Comparison of ENCODE assay signal across 8 cellular contexts in the genomic region with DNA sequence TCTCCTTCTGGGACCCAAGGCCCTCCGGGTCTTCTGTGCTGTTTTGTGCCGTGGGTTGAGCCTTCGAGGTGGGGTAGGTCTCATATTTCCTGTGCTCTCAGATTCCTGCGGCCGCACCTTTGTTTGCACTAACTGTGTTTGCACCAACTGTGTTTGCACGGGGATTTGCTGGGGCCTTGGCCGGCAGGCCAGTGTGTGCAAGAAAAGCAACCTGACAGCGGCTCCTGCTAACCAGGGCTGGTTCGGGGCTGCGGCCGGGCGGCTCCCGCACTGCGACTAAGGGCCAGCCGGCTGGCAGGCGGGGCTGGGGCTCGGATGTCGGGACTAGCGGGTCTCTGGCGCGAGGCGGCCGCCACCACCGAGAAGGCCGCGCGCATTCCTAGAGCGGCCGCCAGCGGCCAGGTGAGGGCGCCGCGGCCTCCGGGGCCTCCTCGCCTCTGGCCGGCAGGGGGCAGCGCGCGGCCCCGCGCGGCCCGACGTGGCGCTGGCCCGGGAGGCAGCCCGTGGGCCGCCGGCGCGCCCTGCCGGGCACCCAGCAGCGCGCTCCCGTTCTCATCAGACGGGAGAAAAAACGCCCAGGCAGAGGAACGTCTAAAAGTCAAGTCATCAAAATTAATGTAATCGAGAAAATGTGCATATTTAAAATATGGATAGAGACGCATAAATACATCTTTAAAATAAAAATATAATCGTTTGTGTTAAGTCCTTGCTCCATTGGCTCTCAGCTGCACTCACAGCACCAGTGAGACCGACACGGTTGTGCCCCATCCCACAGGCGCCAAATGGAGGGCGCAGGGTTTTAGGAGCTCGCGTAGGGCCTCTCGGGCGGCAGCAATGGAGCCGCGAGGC. TPM values are rescaled to one million over a fixed set of nuclear protein-coding genes. Genes with fewer than 3 reads are reported as not detected.
DNase-seq lines count a peak whose midpoint lies in the region; ATAC-seq and TF ChIP-seq lines count a peak whose summit lies in the region.

No MANE protein-coding gene starts in this region.

- no peak for TF ChIP-seq POLR2A in uterus (IDR thresholded peaks at IDR 0.05)

- H3K27me3 ChIP-seq in uterus: no peaks in the 10 kb centered on the region

- peak; percentile 42 for DNase-seq in GDM1 (lab: John Stamatoyannopoulos, UW)
- DNase-seq in SHP77 (lab: John Stamatoyannopoulos, UW): peak; percentile 48 to 72
- DNase-seq in cardiac septum (ENCODE audit: low spot score): peak; percentile 84
- peak; percentile 48 for DNase-seq in putamen (ENCODE audit: low spot score)
- DNase-seq in uterus: peak in 1 of 2 donors; percentile 44

- peak overlapping the region; percentile 83 for H3K4me3 Mint-ChIP-seq in activated naive CD4-positive, alpha-beta T cell treated with anti-CD3 and anti-CD28 coated beads, Interleukin-2, amount 50 U/mL, for 24 hours

- H3K27me3 Mint-ChIP-seq in activated naive CD4-positive, alpha-beta T cell treated with anti-CD3 and anti-CD28 coated beads, Interleukin-2, amount 50 U/mL, for 24 hours: no peaks in the 10 kb centered on the region

- H3K9me3 ChIP-seq in uterus: no peaks in the 10 kb centered on the region

- H3K36me3 ChIP-seq in uterus: no peaks in the 10 kb centered on the region

- H3K27ac Mint-ChIP-seq in activated naive CD4-positive, alpha-beta T cell treated with anti-CD3 and anti-CD28 coated beads, Interleukin-2, amount 50 U/mL, for 24 hours: peak overlapping the region; percentile 74

- TF ChIP-seq CTCF in LNCAP (IDR thresholded peaks at IDR 0.05) (peak; percentile 99), uterus (IDR thresholded peaks at IDR 0.05) (peak in 3 of 4 experiments; percentile 65 to 91 (median 90))

- H3K4me1 Mint-ChIP-seq in activated naive CD4-positive, alpha-beta T cell treated with anti-CD3 and anti-CD28 coated beads, Interleukin-2, amount 50 U/mL, for 24 hours: peaks cover 3% of the 10 kb centered on the region

- H3K27ac ChIP-seq in uterus: no peak overlapping the region

- peak; percentile 98 for ATAC-seq in GM21825 (IDR thresholded peaks at IDR 0.05; ENCODE audit: unreplicated experiment)

- H3K36me3 Mint-ChIP-seq in activated naive CD4-positive, alpha-beta T cell treated with anti-CD3 and anti-CD28 coated beads, Interleukin-2, amount 50 U/mL, for 24 hours: no peaks in the 10 kb centered on the region

- peak overlapping the region; percentile 13 to 46 for H3K4me3 ChIP-seq in uterus

- intact Hi-C loops in cardiac septum (cut with DNase I): no loop called here
- intact Hi-C loops in uterus (cut with DNase I; ENCODE audit: low total_unique reads): no loop called here

- no peaks in the 10 kb centered on the region for H3K4me1 ChIP-seq in uterus

- H3K9me3 Mint-ChIP-seq in activated naive CD4-positive, alpha-beta T cell treated with anti-CD3 and anti-CD28 coated beads, Interleukin-2, amount 50 U/mL, for 24 hours: no peaks in the 10 kb centered on the region

RNA-seq across cellular contexts. Expression of gene ZNF777, which starts 38.6 kb away (rescaled TPM):
- 7.6 TPM for total RNA-seq in cardiac septum
- total RNA-seq in uterus: 10 to 100 TPM in 1 of 4 donors, 1 to 10 TPM in 3; 4.4 to 15.9 (median 5.8) TPM
